12 cellular contexts compared by ENCODE assay signal in the genomic region with DNA sequence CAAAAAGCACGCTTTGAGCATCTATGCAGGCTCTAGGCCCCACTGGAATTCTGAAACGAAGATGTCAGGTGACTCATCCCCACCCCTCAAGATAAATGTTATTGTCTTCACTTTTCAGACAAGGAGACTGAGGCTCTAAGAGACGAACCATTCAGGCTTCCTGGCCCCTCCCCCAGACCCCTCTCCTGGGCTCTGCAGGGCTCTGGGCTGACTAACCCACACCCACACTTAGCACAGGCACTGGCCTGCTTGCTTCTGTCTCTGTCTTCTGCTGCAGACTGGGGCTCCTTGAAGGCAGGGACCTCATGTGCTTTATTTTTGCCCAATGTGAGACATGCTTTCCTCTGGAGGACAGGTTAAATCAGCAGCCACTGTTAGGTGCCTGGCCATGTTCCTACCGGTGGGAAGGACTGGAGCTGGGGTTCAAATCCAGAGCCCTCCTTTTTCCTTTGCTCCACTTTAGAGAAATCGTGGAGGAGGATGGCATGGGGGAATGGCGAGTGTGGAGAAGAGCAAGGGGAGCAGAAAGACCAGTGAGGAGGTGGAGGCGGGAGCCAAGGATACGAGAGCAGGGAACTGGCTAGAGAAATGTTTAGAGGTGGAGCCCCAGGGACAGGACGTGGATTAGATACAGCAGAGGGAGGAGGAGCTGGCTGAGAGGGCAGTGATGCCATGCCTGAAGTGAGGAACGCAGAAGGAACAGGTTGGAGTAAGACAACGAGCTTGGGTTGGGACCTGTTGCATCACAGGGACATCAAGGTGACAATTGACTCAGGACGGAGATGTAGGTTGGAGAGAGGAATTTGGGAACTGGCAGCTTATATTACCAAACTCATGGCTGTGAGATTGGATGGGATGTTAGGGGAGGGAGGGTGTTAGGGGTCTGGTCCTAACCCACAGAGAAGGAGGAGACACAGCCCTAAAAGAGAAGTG. TPM values are rescaled to one million over a fixed set of nuclear protein-coding genes. Genes with fewer than 3 reads are reported as not detected.
DNase-seq lines count a peak whose midpoint lies in the region; ATAC-seq and TF ChIP-seq lines count a peak whose summit lies in the region.
"Had no signal": no experiment of that assay in that cellular context is flagged by ENCODE, and none has a peak within 500 bp of the region (broad histone marks: within the 10 kb centered on the region; RNA-seq: fewer than 3 reads in every experiment).

No MANE protein-coding gene starts in this region.

- TF ChIP-seq CTCF in brain (conservative IDR thresholded peaks at IDR 0.05) (no peak), left lung (IDR thresholded peaks at IDR 0.05) (no peak), glutamatergic neuron (IDR thresholded peaks at IDR 0.05; ENCODE audit: partially characterized antibody, unreplicated experiment) (no peak)

- no peak overlapping the region for H3K4me3 Mint-ChIP-seq in activated CD4-positive, alpha-beta T cell treated with anti-CD3 and anti-CD28 coated beads, Interleukin-2, amount 10 ng/mL, durations not matched to agents 24 days and 14 days
- peak overlapping the region in 4 of 5 experiments; percentile 33 to 81 (median 74) for H3K4me3 Mint-ChIP-seq in brain
- peak overlapping the region; percentile 32 for H3K4me3 Mint-ChIP-seq in stimulated activated naive CD8-positive, alpha-beta T cell treated with anti-CD3 and anti-CD28 coated beads, Interleukin-15, Interleukin-2, amounts not matched to agents 100 ng/mL and 50 ng/mL, for 24 hours
- no peak overlapping the region for H3K4me3 Mint-ChIP-seq in glutamatergic neuron (ENCODE audit: unreplicated experiment)

- no peak for ATAC-seq in left lung

- peak overlapping the region; percentile 78 to 87 for H3K27ac ChIP-seq in left lung

- peaks cover 5% of the 10 kb centered on the region for H3K27me3 Mint-ChIP-seq in activated CD4-positive, alpha-beta T cell treated with anti-CD3 and anti-CD28 coated beads, Interleukin-2, amount 10 ng/mL, durations not matched to agents 24 days and 14 days
- H3K27me3 Mint-ChIP-seq in brain = peaks cover 28% of the 10 kb centered on the region
- H3K27me3 Mint-ChIP-seq in stimulated activated naive CD8-positive, alpha-beta T cell treated with anti-CD3 and anti-CD28 coated beads, Interleukin-15, Interleukin-2, amounts not matched to agents 100 ng/mL and 50 ng/mL, for 24 hours = peaks cover 3% of the 10 kb centered on the region
- peaks cover 3% of the 10 kb centered on the region for H3K27me3 Mint-ChIP-seq in glutamatergic neuron (ENCODE audit: unreplicated experiment)

- H3K36me3 ChIP-seq in left lung = peaks cover 0 to 10% of the 10 kb centered on the region in 2 donors

- H3K9me3 Mint-ChIP-seq in activated CD4-positive, alpha-beta T cell treated with anti-CD3 and anti-CD28 coated beads, Interleukin-2, amount 10 ng/mL, durations not matched to agents 24 days and 14 days = peaks cover 13% of the 10 kb centered on the region
- H3K9me3 Mint-ChIP-seq in brain (peaks cover 0 to 6% (median 3%) of the 10 kb centered on the region in 5 experiments), glutamatergic neuron (ENCODE audit: unreplicated experiment) (peaks cover 8% of the 10 kb centered on the region)
- H3K9me3 Mint-ChIP-seq in stimulated activated naive CD8-positive, alpha-beta T cell treated with anti-CD3 and anti-CD28 coated beads, Interleukin-15, Interleukin-2, amounts not matched to agents 100 ng/mL and 50 ng/mL, for 24 hours = peaks cover 9% of the 10 kb centered on the region

- no peaks in the 10 kb centered on the region for H3K9me3 ChIP-seq in left lung

- DNase-seq in activated CD4-positive, alpha-beta T cell treated with anti-CD3 and anti-CD28 coated beads, Interleukin-2, amount 10 ng/mL, durations not matched to agents 24 days and 14 days = no peak
- DNase-seq in activated CD4-positive, alpha-beta T cell treated with anti-CD3 and anti-CD28 coated beads, Interleukin-2, amount 50 U/mL, for 48 hours = no peak
- no peak for DNase-seq in left lung
- no peak for DNase-seq in glutamatergic neuron
- DNase-seq in NCI-H146 (lab: John Stamatoyannopoulos, UW) = no peak
- no peak for DNase-seq in NCI-H2107 treated with DMSO at 0.1 percent for 48 hours (lab: John Stamatoyannopoulos, UW; ENCODE audit: unreplicated experiment)
- DNase-seq: activated CD4-positive, CD25-positive, alpha-beta regulatory T cell had no signal

- peaks cover 0 to 23% of the 10 kb centered on the region in 2 donors for H3K4me1 ChIP-seq in left lung

- intact Hi-C loops in activated CD4-positive, alpha-beta T cell treated with anti-CD3 and anti-CD28 coated beads, Interleukin-2, amount 10 ng/mL, durations not matched to agents 24 days and 14 days (cut with micrococcal nuclease) = no loop called here
- intact Hi-C loops in left lung (cut with DNase I) = no loop called here

- peaks cover 20% of the 10 kb centered on the region for H3K4me1 Mint-ChIP-seq in activated CD4-positive, alpha-beta T cell treated with anti-CD3 and anti-CD28 coated beads, Interleukin-2, amount 10 ng/mL, durations not matched to agents 24 days and 14 days
- H3K4me1 Mint-ChIP-seq in brain = peaks cover 14% of the 10 kb centered on the region
- peaks cover 24% of the 10 kb centered on the region for H3K4me1 Mint-ChIP-seq in stimulated activated naive CD8-positive, alpha-beta T cell treated with anti-CD3 and anti-CD28 coated beads, Interleukin-15, Interleukin-2, amounts not matched to agents 100 ng/mL and 50 ng/mL, for 24 hours (ENCODE audit: low read depth)
- H3K4me1 Mint-ChIP-seq in glutamatergic neuron (ENCODE audit: low read depth, unreplicated experiment) = peaks cover 6% of the 10 kb centered on the region

- H3K27ac Mint-ChIP-seq in activated CD4-positive, alpha-beta T cell treated with anti-CD3 and anti-CD28 coated beads, Interleukin-2, amount 10 ng/mL, durations not matched to agents 24 days and 14 days = peak overlapping the region; percentile 5
- H3K27ac Mint-ChIP-seq in brain (peak overlapping the region in 1 of 5 experiments; percentile 60), glutamatergic neuron (ENCODE audit: unreplicated experiment) (no peak overlapping the region)
- H3K27ac Mint-ChIP-seq in stimulated activated naive CD8-positive, alpha-beta T cell treated with anti-CD3 and anti-CD28 coated beads, Interleukin-15, Interleukin-2, amounts not matched to agents 100 ng/mL and 50 ng/mL, for 24 hours = no peak overlapping the region

- H3K27me3 ChIP-seq in left lung = peaks cover 0 to 6% of the 10 kb centered on the region in 2 donors

- peak overlapping the region; percentile 9 to 35 for H3K4me3 ChIP-seq in left lung

- H3K36me3 Mint-ChIP-seq in activated CD4-positive, alpha-beta T cell treated with anti-CD3 and anti-CD28 coated beads, Interleukin-2, amount 10 ng/mL, durations not matched to agents 24 days and 14 days (ENCODE audit: low read depth) = peaks cover 6% of the 10 kb centered on the region
- H3K36me3 Mint-ChIP-seq in brain = no peaks in the 10 kb centered on the region
- H3K36me3 Mint-ChIP-seq in stimulated activated naive CD8-positive, alpha-beta T cell treated with anti-CD3 and anti-CD28 coated beads, Interleukin-15, Interleukin-2, amounts not matched to agents 100 ng/mL and 50 ng/mL, for 24 hours (ENCODE audit: low read depth) = peaks cover 4% of the 10 kb centered on the region
- peaks cover 4% of the 10 kb centered on the region for H3K36me3 Mint-ChIP-seq in glutamatergic neuron (ENCODE audit: unreplicated experiment)

RNA-seq across cellular contexts. Expression of a gene that starts 1.7 kb away (rescaled TPM):
- not detected in 2 replicates for total RNA-seq in activated CD4-positive, alpha-beta T cell treated with anti-CD3 and anti-CD28 coated beads, Interleukin-2, amount 10 ng/mL, durations not matched to agents 24 days and 14 days
- 16.4 TPM for polyA plus RNA-seq in brain (ENCODE audit: insufficient read depth, low read depth, low replicate concordance)
- 100 to 1,000 TPM; 104 to 202 TPM for total RNA-seq in left lung
- not detected for total RNA-seq in glutamatergic neuron (ENCODE audit: unreplicated experiment)
- total RNA-seq: HT1080, lung microvascular endothelial cell had no signal
- polyA plus RNA-seq: AG04450 had no signal

RNA-seq across cellular contexts. Expression of a gene that starts 13.9 kb away (rescaled TPM):
- total RNA-seq in activated CD4-positive, alpha-beta T cell treated with anti-CD3 and anti-CD28 coated beads, Interleukin-2, amount 10 ng/mL, durations not matched to agents 24 days and 14 days = not detected in 2 replicates
- 1.7 TPM for polyA plus RNA-seq in brain (ENCODE audit: insufficient read depth, low read depth, low replicate concordance)
- total RNA-seq in left lung (10 to 100 TPM; 13.1 to 22.5 TPM), glutamatergic neuron (ENCODE audit: unreplicated experiment) (not detected)
- total RNA-seq: HT1080, lung microvascular endothelial cell had no signal
- polyA plus RNA-seq: AG04450 had no signal

RNA-seq across cellular contexts. Expression of a gene that starts 29.3 kb away (rescaled TPM):
- 0.23 and 0.40 TPM in 2 replicates for total RNA-seq in activated CD4-positive, alpha-beta T cell treated with anti-CD3 and anti-CD28 coated beads, Interleukin-2, amount 10 ng/mL, durations not matched to agents 24 days and 14 days
- polyA plus RNA-seq in brain (ENCODE audit: insufficient read depth, low read depth, low replicate concordance) = 13.7 TPM
- total RNA-seq in left lung (10 to 100 TPM; 38.5 to 67.8 TPM), glutamatergic neuron (ENCODE audit: unreplicated experiment) (11.3 TPM)

Comparison
In these comparisons a context has a peak if more than half of its experiments do, and no peak if none do; other contexts are left out.
1. H3K4me3 Mint-ChIP-seq: peak in brain (4 of 5) and stimulated activated naive CD8-positive, alpha-beta T cell treated with anti-CD3 and anti-CD28 coated beads, Interleukin-15, Interleukin-2, amounts not matched to agents 100 ng/mL and 50 ng/mL, for 24 hours (single experiment); none in activated CD4-positive, alpha-beta T cell treated with anti-CD3 and anti-CD28 coated beads, Interleukin-2, amount 10 ng/mL, durations not matched to agents 24 days and 14 days (single experiment) and glutamatergic neuron (single experiment).
2. RNA of a gene that starts 1.7 kb away (total RNA-seq): 104 to 202 TPM in left lung; not detected in glutamatergic neuron (single experiment) and not detected in activated CD4-positive, alpha-beta T cell treated with anti-CD3 and anti-CD28 coated beads, Interleukin-2, amount 10 ng/mL, durations not matched to agents 24 days and 14 days; every median in the first group is over 10 times any median in the second.
3. RNA of a gene that starts 13.9 kb away (total RNA-seq): 13.1 to 22.5 TPM in left lung; not detected in activated CD4-positive, alpha-beta T cell treated with anti-CD3 and anti-CD28 coated beads, Interleukin-2, amount 10 ng/mL, durations not matched to agents 24 days and 14 days and not detected in glutamatergic neuron (single experiment); every median in the first group is over 10 times any median in the second.